In the genomic region with DNA sequence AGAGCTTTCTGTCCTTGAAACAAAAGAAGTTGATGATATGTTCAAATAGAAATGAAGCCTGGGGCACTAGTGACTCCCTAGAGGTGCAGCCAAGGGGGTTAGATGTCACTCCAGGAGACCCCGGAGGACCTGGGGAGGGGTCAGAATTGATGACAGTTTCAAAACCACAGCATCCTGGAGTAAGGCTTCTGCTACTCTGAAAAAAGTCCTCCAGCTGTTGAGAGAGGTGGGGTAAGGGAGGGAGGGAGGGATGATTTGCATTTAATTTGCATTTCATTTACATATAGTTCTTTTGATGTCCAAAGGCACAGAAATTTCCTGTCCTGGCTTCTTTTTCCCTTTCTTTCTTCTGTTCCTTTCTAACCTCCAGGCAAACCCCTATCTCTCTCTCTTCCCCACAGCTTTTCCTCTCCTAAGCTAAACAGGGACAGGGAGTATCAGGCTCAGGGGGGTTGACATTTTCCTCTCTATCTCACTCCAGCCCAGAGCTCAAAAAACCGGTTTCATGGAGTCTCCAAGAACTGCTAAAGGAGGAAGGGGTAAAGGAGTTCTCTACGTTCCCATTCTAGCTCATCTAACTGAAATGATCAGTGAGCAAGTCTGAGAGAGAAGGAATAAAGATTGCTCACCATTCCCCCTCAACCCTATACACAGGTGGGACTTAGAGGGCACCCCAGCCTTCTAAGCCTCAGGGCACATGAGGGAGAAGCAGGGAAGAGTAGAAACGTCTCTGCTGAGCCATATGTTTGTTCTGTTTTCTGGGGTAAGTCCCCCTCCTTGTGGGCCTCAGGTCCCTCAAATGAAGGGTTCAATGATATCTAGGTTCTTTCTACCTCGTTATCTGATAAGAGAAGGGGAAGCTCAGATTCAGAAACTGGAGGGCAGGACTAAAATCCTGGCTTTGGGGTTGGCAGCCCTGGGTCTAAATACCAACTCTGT, we compare ENCODE assay signal across 13 cellular contexts. TPM values are rescaled to one million over a fixed set of nuclear protein-coding genes. Genes with fewer than 3 reads are reported as not detected.
DNase-seq lines count a peak whose midpoint lies in the region; ATAC-seq, FAIRE-seq and TF ChIP-seq lines count a peak whose summit lies in the region.
"Had no signal": no experiment of that assay in that cellular context is flagged by ENCODE, and none has a peak within 500 bp of the region (broad histone marks: within the 10 kb centered on the region; RNA-seq: fewer than 3 reads in every experiment).

No MANE protein-coding gene starts in this region.

- H3K9me2 ChIP-seq in GM23338 (ENCODE audit: insufficient read depth) (no peaks in the 10 kb centered on the region), PC-9 (ENCODE audit: insufficient read depth) (no peaks in the 10 kb centered on the region)

- H3K9ac ChIP-seq in endothelial cell of umbilical vein (replicated peaks; ENCODE audit: extremely low read depth, insufficient read depth, low read length): no peak overlapping the region

- H2AFZ ChIP-seq in GM23338: no peak overlapping the region
- no peak overlapping the region for H2AFZ ChIP-seq in PC-9
- H2AFZ ChIP-seq in endothelial cell of umbilical vein (ENCODE audit: low read depth, low read length): no peak overlapping the region

- H3K79me2 ChIP-seq in GM23338 (replicated peaks; ENCODE audit: insufficient read depth) (no peaks in the 10 kb centered on the region), PC-9 (ENCODE audit: low read depth) (no peaks in the 10 kb centered on the region), endothelial cell of umbilical vein (ENCODE audit: control insufficient read depth, insufficient read depth, low read length) (no peaks in the 10 kb centered on the region)

- intact Hi-C loops in A673 (cut with micrococcal nuclease; ENCODE audit: unreplicated experiment) (no loop called here), PC-9 (cut with micrococcal nuclease; ENCODE audit: unreplicated experiment) (loop anchor here (5.0 to 10.0 kb wide), 4 partner anchors 196 to 958 kb away; no protein-coding TSS in a partner anchor), endothelial cell of umbilical vein (cut with micrococcal nuclease) (no loop called here), uterus (cut with DNase I; ENCODE audit: low total_unique reads) (loop anchor here (5.0 kb wide), 1 partner anchor 66 kb away; no protein-coding TSS in a partner anchor), right lobe of liver (cut with DNase I) (loop anchor here in 1 of 2 donors (5.0 kb wide), 1 partner anchor 61 kb away; no protein-coding TSS in a partner anchor)

- CTCF ChIA-PET in A673 (lab: Charles Lee) (interaction anchor here (1.0 to 1.5 kb wide), 3 partner anchors 13 to 66 kb away, joined by 3 to 12 read pairs (median 4); no protein-coding TSS in a partner anchor), PC-9 (lab: Charles Lee) (interaction anchor here (0.6 to 2.7 kb wide), 7 partner anchors 12 to 449 kb away, joined by 3 to 22 read pairs (median 5); no protein-coding TSS in a partner anchor), endothelial cell of umbilical vein (lab: Charles Lee) (interaction anchor here (1.0 to 16.4 kb wide), 14 partner anchors 7 to 716 kb away, joined by 3 to 327 read pairs (median 5); no protein-coding TSS in a partner anchor)

- H3K4me2 ChIP-seq in GM23338 (no peak overlapping the region), PC-9 (no peak overlapping the region), endothelial cell of umbilical vein (ENCODE audit: insufficient read depth, low read length) (no peak overlapping the region)

- H3K4me3 ChIP-seq in A673 (ENCODE audit: low read depth, low read length, poor library complexity, severe bottlenecking): no peak overlapping the region
- H3K4me3 ChIP-seq in GM23338: no peak overlapping the region
- H3K4me3 ChIP-seq in PC-9: no peak overlapping the region
- H3K4me3 ChIP-seq in endothelial cell of umbilical vein (replicated peaks in 1 of 3; ENCODE audit: insufficient read depth in 1 of 3, low read depth in 1 of 3, low read length in 3 of 3): no peak overlapping the region
- H3K4me3 ChIP-seq in uterus: no peak overlapping the region
- no peak overlapping the region for H3K4me3 ChIP-seq in right lobe of liver

- no peaks in the 10 kb centered on the region for H3K9me1 ChIP-seq in endothelial cell of umbilical vein (replicated peaks; ENCODE audit: control insufficient read depth, extremely low read depth, insufficient read depth, low read length)

- DNase-seq in A673 (ENCODE audit: low spot score) (peak; percentile 58), GM23338 (ENCODE audit: low spot score) (peak; percentile 40), PC-9 (peak in 1 of 2 experiments; percentile 95), endothelial cell of umbilical vein (ENCODE audit: low read depth, low spot score) (no peak), middle frontal gyrus (ENCODE audit: extremely low spot score, low spot score) (no peak), uterus (no peak), right lobe of liver (no peak), retina (no peak)
- DNase-seq: activated CD8-positive, alpha-beta memory T cell treated with anti-CD3 and anti-CD28 coated beads for 24 hours; NCI-H2227 treated with DMSO at 0.1 percent for 48 hours; stimulated activated CD4-positive, alpha-beta T cell treated with anti-CD3 and anti-CD28 coated beads, Interleukin-12 subunit alpha, Interleukin-12 subunit beta, amount 100 ng/mL, for 4 hours; T-helper 1 cell had no signal

- WGBS in right lobe of liver (ENCODE audit: insufficient coverage, low coverage, low lambda C conversion rate, missing lambda C conversion rate): 44% methylated on average over 5 of the region's 5 CpGs

- H3K36me3 ChIP-seq in A673 (ENCODE audit: insufficient read depth, low read length, poor library complexity, severe bottlenecking) (no peaks in the 10 kb centered on the region), GM23338 (ENCODE audit: insufficient read depth) (no peaks in the 10 kb centered on the region), PC-9 (ENCODE audit: low read depth) (no peaks in the 10 kb centered on the region), endothelial cell of umbilical vein (ENCODE audit: control insufficient read depth in 2 of 2, extremely low read depth in 1 of 2, insufficient read depth in 2 of 2, low read length in 2 of 2) (no peaks in the 10 kb centered on the region), uterus (no peaks in the 10 kb centered on the region), right lobe of liver (no peaks in the 10 kb centered on the region)

- FAIRE-seq in endothelial cell of umbilical vein (lab: Jason Lieb, UNC): no peak

- H3K27ac Mint-ChIP-seq in GM23338: peak overlapping the region; percentile 99

- H3K4me1 ChIP-seq in A673 (ENCODE audit: insufficient read depth, low read length, poor library complexity, severe bottlenecking): no peaks in the 10 kb centered on the region
- H3K4me1 ChIP-seq in GM23338 (ENCODE audit: insufficient read depth): peaks cover 11% of the 10 kb centered on the region; the same call in 1 of the 2 replicates
- peaks cover 15% of the 10 kb centered on the region for H3K4me1 ChIP-seq in PC-9 (replicated peaks; ENCODE audit: insufficient read depth)
- H3K4me1 ChIP-seq in endothelial cell of umbilical vein (ENCODE audit: control insufficient read depth, extremely low read depth, insufficient read depth, low read length): no peaks in the 10 kb centered on the region
- H3K4me1 ChIP-seq in uterus: peaks cover 0 to 4% of the 10 kb centered on the region in 2 donors
- H3K4me1 ChIP-seq in right lobe of liver: peaks cover 0 to 3% (median 0%) of the 10 kb centered on the region in 4 donors

- H3K9me3 Mint-ChIP-seq in GM23338: no peaks in the 10 kb centered on the region

- H3K4me1 Mint-ChIP-seq in GM23338: peaks cover 26% of the 10 kb centered on the region

- no peaks in the 10 kb centered on the region; the same call in 2 of the 3 replicates for H3K36me3 Mint-ChIP-seq in GM23338 (ENCODE audit: low read depth)

- BruUV-seq in A673 (replicated peaks; lab: Mats Ljungman, UMichigan) (no TSS peak), PC-9 (replicated peaks; lab: Mats Ljungman, UMichigan) (TSS peak; percentile 100), endothelial cell of umbilical vein (replicated peaks; lab: Mats Ljungman, UMichigan) (TSS peak; percentile 100)

- TF ChIP-seq CTCF in A673 (conservative IDR thresholded peaks at IDR 0.05; ENCODE audit: low read depth, low read length): no peak
- no peak for TF ChIP-seq CTCF in GM23338 (conservative IDR thresholded peaks at IDR 0.05; ENCODE audit: low read depth in 2 of 2)
- no peak for TF ChIP-seq CTCF in PC-9 (conservative IDR thresholded peaks at IDR 0.05)
- TF ChIP-seq CTCF in endothelial cell of umbilical vein (IDR thresholded peaks at IDR 0.05; ENCODE audit: extremely low read depth in 1 of 2, insufficient read depth in 1 of 2, low read depth in 1 of 2, low read length in 2 of 2): no peak
- no peak for TF ChIP-seq CTCF in uterus (IDR thresholded peaks at IDR 0.05)
- TF ChIP-seq CTCF in right lobe of liver (IDR thresholded peaks at IDR 0.05): no peak

- no peaks in the 10 kb centered on the region for H4K20me1 ChIP-seq in GM23338 (replicated peaks; ENCODE audit: insufficient read depth)
- no peaks in the 10 kb centered on the region for H4K20me1 ChIP-seq in PC-9 (ENCODE audit: insufficient read depth)
- H4K20me1 ChIP-seq in endothelial cell of umbilical vein (replicated peaks; ENCODE audit: control insufficient read depth, extremely low read depth, insufficient read depth, low read length): no peaks in the 10 kb centered on the region

- POLR2A ChIA-PET in A673 (lab: Charles Lee; ENCODE audit: low non-redundant PET): interaction anchor here (0.6 kb wide), 1 partner anchor 93 kb away, joined by 4 read pairs; no protein-coding TSS in a partner anchor
- POLR2A ChIA-PET in PC-9 (lab: Charles Lee; ENCODE audit: unreplicated experiment): no interaction called here
- POLR2A ChIA-PET in endothelial cell of umbilical vein (lab: Charles Lee): no interaction called here

- TF ChIP-seq POLR2A in endothelial cell of umbilical vein (IDR thresholded peaks at IDR 0.05; ENCODE audit: low read depth, low read length) (peak; percentile 79), uterus (IDR thresholded peaks at IDR 0.05) (no peak), right lobe of liver (IDR thresholded peaks at IDR 0.05) (no peak)

- no peak overlapping the region for H3K4me3 Mint-ChIP-seq in GM23338

- H3K27ac ChIP-seq in A673 (ENCODE audit: low read depth, low read length, poor library complexity, severe bottlenecking): no peak overlapping the region
- no peak overlapping the region for H3K27ac ChIP-seq in GM23338 (ENCODE audit: low read depth)
- H3K27ac ChIP-seq in PC-9: no peak overlapping the region
- no peak overlapping the region for H3K27ac ChIP-seq in endothelial cell of umbilical vein (ENCODE audit: insufficient read depth, low read depth, low read length)
- no peak overlapping the region for H3K27ac ChIP-seq in uterus
- H3K27ac ChIP-seq in right lobe of liver: no peak overlapping the region

- H3K27me3 Mint-ChIP-seq in GM23338 (ENCODE audit: insufficient read depth, low read depth, poor library complexity): peaks cover 27% of the 10 kb centered on the region

- ATAC-seq in GM23338: peak; percentile 30
- no peak for ATAC-seq in right lobe of liver

- dilution Hi-C loops in endothelial cell of umbilical vein (cut with MboI; ENCODE audit: extremely low pct_ligation_motif_present, low sequenced_read_pairs): no loop called here

- no peaks in the 10 kb centered on the region for H3F3A ChIP-seq in GM23338 (replicated peaks; ENCODE audit: low read depth)
- H3F3A ChIP-seq in PC-9 (ENCODE audit: insufficient read depth, low read depth): peaks cover 25% of the 10 kb centered on the region; the same call in 1 of the 2 replicates

- H3K9me3 ChIP-seq in A673 (ENCODE audit: low read depth, low read length, poor library complexity, severe bottlenecking) (no peaks in the 10 kb centered on the region), PC-9 (ENCODE audit: insufficient read depth, low read depth) (no peaks in the 10 kb centered on the region), endothelial cell of umbilical vein (replicated peaks; ENCODE audit: control insufficient read depth, insufficient read depth, low read length) (no peaks in the 10 kb centered on the region), uterus (no peaks in the 10 kb centered on the region), right lobe of liver (no peaks in the 10 kb centered on the region)

- peaks cover 29% of the 10 kb centered on the region for H3K27me3 ChIP-seq in A673 (replicated peaks; ENCODE audit: insufficient read depth, low read depth, low read length, poor library complexity)
- H3K27me3 ChIP-seq in GM23338 (ENCODE audit: insufficient read depth): peaks cover 42% of the 10 kb centered on the region
- peaks cover 10% of the 10 kb centered on the region; the same call in 1 of the 2 replicates for H3K27me3 ChIP-seq in PC-9 (ENCODE audit: insufficient read depth, low read depth)
- peaks cover 24 to 30% of the 10 kb centered on the region in 2 experiments for H3K27me3 ChIP-seq in endothelial cell of umbilical vein (ENCODE audit: control insufficient read depth in 2 of 2, insufficient read depth in 2 of 2, low read length in 2 of 2)
- H3K27me3 ChIP-seq in uterus: peaks cover 0 to 12% of the 10 kb centered on the region in 2 donors
- no peaks in the 10 kb centered on the region for H3K27me3 ChIP-seq in right lobe of liver

RNA-seq across cellular contexts. Expression of a gene that starts 3.5 kb away (rescaled TPM):
- total RNA-seq in A673 (2021) (not detected in 2 replicates), PC-9 (2021) (2.3 and 2.9 TPM in 2 replicates), endothelial cell of umbilical vein (not detected in 2 replicates), uterus (under 1 TPM in 1 of 4 donors, not detected in 3; 0.85 TPM), right lobe of liver (not detected)
- 0.45 and 1.1 TPM in 2 replicates for total RNA-seq in GM23338 (2014; rRNA removed; shearing (Covaris generic))
- polyA plus RNA-seq in GM23338 (2016; fragmentation: Nextera tagmentation; extraction: Ambion mirVana) (0.79 and 1.4 TPM in 2 replicates), endothelial cell of umbilical vein (0.06 and 0.08 TPM in 2 replicates)
- 0.03 TPM in 1 of 2 replicates, not detected in the other for polyA plus RNA-seq in endothelial cell of umbilical vein (2011; cell fraction: cytosol; rRNA removed)
- not detected in 2 replicates for polyA plus RNA-seq in endothelial cell of umbilical vein (2011; cell fraction: nucleus; rRNA removed)
- not detected in 2 replicates for polyA plus RNA-seq in endothelial cell of umbilical vein (2012)
- polyA minus RNA-seq in endothelial cell of umbilical vein: 0.17 TPM in 1 of 2 replicates, not detected in the other
- polyA minus RNA-seq in endothelial cell of umbilical vein (2011; cell fraction: cytosol; rRNA and poly(A)+ RNA removed): not detected
- polyA minus RNA-seq in endothelial cell of umbilical vein (2011; cell fraction: nucleus; rRNA and poly(A)+ RNA removed): not detected in 2 replicates
- polyA plus RNA-seq: neural cell had no signal

RNA-seq across cellular contexts. Expression of a gene that starts 25.6 kb away (rescaled TPM):
- total RNA-seq in A673 (2021) (25.0 and 27.2 TPM in 2 replicates), PC-9 (2021) (45.6 and 66.1 TPM in 2 replicates), endothelial cell of umbilical vein (26.7 and 32.1 TPM in 2 replicates), uterus (10 to 100 TPM; 29.2 to 90.1 (median 44.6) TPM), right lobe of liver (100 to 1,000 TPM; 199 to 271 (median 220) TPM)
- total RNA-seq in GM23338 (2014; rRNA removed; shearing (Covaris generic)): 1.2 and 3.0 TPM in 2 replicates
- polyA plus RNA-seq in GM23338 (2016; fragmentation: Nextera tagmentation; extraction: Ambion mirVana) (1.1 and 1.6 TPM in 2 replicates), endothelial cell of umbilical vein (33.8 and 38.1 TPM in 2 replicates)
- 20.8 and 23.6 TPM in 2 replicates for polyA plus RNA-seq in endothelial cell of umbilical vein (2011; cell fraction: cytosol; rRNA removed)
- 14.3 and 15.6 TPM in 2 replicates for polyA plus RNA-seq in endothelial cell of umbilical vein (2011; cell fraction: nucleus; rRNA removed)
- polyA plus RNA-seq in endothelial cell of umbilical vein (2012): 21.1 and 24.9 TPM in 2 replicates
- polyA minus RNA-seq in endothelial cell of umbilical vein: 10.8 and 11.1 TPM in 2 replicates
- 15.2 TPM for polyA minus RNA-seq in endothelial cell of umbilical vein (2011; cell fraction: cytosol; rRNA and poly(A)+ RNA removed)
- 6.8 and 7.0 TPM in 2 replicates for polyA minus RNA-seq in endothelial cell of umbilical vein (2011; cell fraction: nucleus; rRNA and poly(A)+ RNA removed)

Comparison
In these comparisons a context has a peak if more than half of its experiments do, and no peak if none do; other contexts are left out.
1. DNase-seq: peak in A673 (single experiment) and GM23338 (single experiment); none in endothelial cell of umbilical vein (single experiment), middle frontal gyrus (single experiment), uterus (0 of 2), right lobe of liver (0 of 3) and retina (single experiment).
2. intact Hi-C loops: an anchor here in PC-9 (5.0 to 10.0 kb wide) and uterus (5.0 kb wide); none called in A673 and endothelial cell of umbilical vein.